Comparison of ENCODE assay signal across 10 cellular contexts in genomic region chr18:6058941-6059340, GRCh38.
DNase-seq lines count a peak whose midpoint lies in the region; FAIRE-seq and TF ChIP-seq lines count a peak whose summit lies in the region.
"Had no signal": no experiment of that assay in that cellular context is flagged by ENCODE, and none has a peak within 500 bp of the region (broad histone marks: within the 10 kb centered on the region; RNA-seq: fewer than 3 reads in every experiment).

No MANE protein-coding gene starts in this region.

- H3K27ac ChIP-seq in astrocyte (ENCODE audit: low read depth, low read length) (peak overlapping the region; percentile 91), PC-9 (no peak overlapping the region), ascending aorta (no peak overlapping the region)

- TF ChIP-seq CTCF in BJ (IDR thresholded peaks at IDR 0.05; ENCODE audit: insufficient read depth, low read depth, low read length) = no peak
- no peak for TF ChIP-seq CTCF in astrocyte (IDR thresholded peaks at IDR 0.05; ENCODE audit: insufficient read depth, low read depth, low read length)
- TF ChIP-seq CTCF in HFFc6 (IDR thresholded peaks at IDR 0.05) = no peak
- TF ChIP-seq CTCF in PC-9 (conservative IDR thresholded peaks at IDR 0.05) = no peak
- no peak for TF ChIP-seq CTCF in ascending aorta (IDR thresholded peaks at IDR 0.05)

- H3K9me3 Mint-ChIP-seq in astrocyte (ENCODE audit: unreplicated experiment) (no peaks in the 10 kb centered on the region), HFFc6 (peaks cover 7% of the 10 kb centered on the region)

- H3K36me3 ChIP-seq in BJ (ENCODE audit: control insufficient read depth, insufficient read depth, low read length) = no peaks in the 10 kb centered on the region
- H3K36me3 ChIP-seq in astrocyte (ENCODE audit: insufficient read depth, low read length) = no peaks in the 10 kb centered on the region
- no peaks in the 10 kb centered on the region for H3K36me3 ChIP-seq in PC-9 (ENCODE audit: low read depth)
- no peaks in the 10 kb centered on the region for H3K36me3 ChIP-seq in ascending aorta

- no peaks in the 10 kb centered on the region for H3K27me3 Mint-ChIP-seq in astrocyte (ENCODE audit: low read depth, unreplicated experiment)
- peaks cover 2% of the 10 kb centered on the region; the same call in 1 of the 2 replicates for H3K27me3 Mint-ChIP-seq in HFFc6 (ENCODE audit: insufficient read depth)

- peak overlapping the region; percentile 91 for H3K27ac Mint-ChIP-seq in astrocyte (ENCODE audit: unreplicated experiment)
- H3K27ac Mint-ChIP-seq in HFFc6 = no peak overlapping the region

- CTCF ChIA-PET in BJ (lab: Yijun Ruan, JAX) = no interaction called here
- CTCF ChIA-PET in PC-9 (lab: Charles Lee) = no interaction called here

- H3K27me3 ChIP-seq in BJ (ENCODE audit: control insufficient read depth, insufficient read depth, low read length) (no peaks in the 10 kb centered on the region), astrocyte (ENCODE audit: insufficient read depth, low read length) (no peaks in the 10 kb centered on the region), PC-9 (ENCODE audit: insufficient read depth, low read depth) (peaks cover under 1% of the 10 kb centered on the region; the same call in 1 of the 2 replicates), ascending aorta (no peaks in the 10 kb centered on the region)

- no TSS peak for BruUV-seq in PC-9 (replicated peaks; lab: Mats Ljungman, UMichigan)

- H3K79me2 ChIP-seq in astrocyte (ENCODE audit: insufficient read depth, low read length) (no peaks in the 10 kb centered on the region), PC-9 (ENCODE audit: low read depth) (no peaks in the 10 kb centered on the region)

- H3K9me2 ChIP-seq in PC-9 (ENCODE audit: insufficient read depth) = no peaks in the 10 kb centered on the region

- peak overlapping the region; percentile 54 for H3K9ac ChIP-seq in astrocyte (ENCODE audit: low read length)

- H3K9me3 ChIP-seq in astrocyte (ENCODE audit: insufficient read depth, low read depth, low read length) (no peaks in the 10 kb centered on the region), PC-9 (ENCODE audit: insufficient read depth, low read depth) (no peaks in the 10 kb centered on the region), ascending aorta (no peaks in the 10 kb centered on the region)

- H4K20me1 ChIP-seq in astrocyte (ENCODE audit: insufficient read depth, low read length) (no peaks in the 10 kb centered on the region), PC-9 (ENCODE audit: insufficient read depth) (no peaks in the 10 kb centered on the region)

- H3K36me3 Mint-ChIP-seq in astrocyte (ENCODE audit: low read depth, unreplicated experiment) (peaks cover 2% of the 10 kb centered on the region), HFFc6 (ENCODE audit: low read depth) (no peaks in the 10 kb centered on the region; the same call in 1 of the 2 replicates)

- H3K4me2 ChIP-seq in astrocyte (ENCODE audit: low read length) (peak overlapping the region; percentile 51), PC-9 (no peak overlapping the region)

- intact Hi-C loops in PC-9 (cut with micrococcal nuclease; ENCODE audit: unreplicated experiment) = no loop called here
- intact Hi-C loops in ascending aorta (cut with DNase I) = no loop called here

- H3K4me1 ChIP-seq in astrocyte (ENCODE audit: insufficient read depth, low read length) = peaks cover 48% of the 10 kb centered on the region
- 0 out of 2 replicates have a peak, but pooled peaks cover 7% of the 10 kb centered on the region for H3K4me1 ChIP-seq in PC-9 (replicated peaks; ENCODE audit: insufficient read depth)
- no peaks in the 10 kb centered on the region for H3K4me1 ChIP-seq in ascending aorta

- H3K4me3 ChIP-seq in BJ (ENCODE audit: low read depth, low read length) (no peak overlapping the region), astrocyte (ENCODE audit: insufficient read depth, low read depth, low read length) (no peak overlapping the region), PC-9 (no peak overlapping the region), ascending aorta (no peak overlapping the region)

- DNase-seq in BJ (ENCODE audit: low read depth) (peak; percentile 19), NCI-H128 (lab: John Stamatoyannopoulos, UW; ENCODE audit: unreplicated experiment) (peak; percentile 40), astrocyte (ENCODE audit: low read depth) (peak; percentile 89), kidney tubule cell (ENCODE audit: low spot score) (peak; percentile 58), HFFc6 (no peak), germinal center (ENCODE audit: low spot score) (no peak), PC-9 (no peak), ascending aorta (ENCODE audit: low spot score in 2 of 2) (no peak)
- DNase-seq: KG1, T1000 had no signal

- H3K4me3 Mint-ChIP-seq in astrocyte (ENCODE audit: unreplicated experiment) (no peak overlapping the region), HFFc6 (no peak overlapping the region)

- FAIRE-seq in astrocyte (lab: Jason Lieb, UNC) = peak; percentile 58

- H3K4me1 Mint-ChIP-seq in astrocyte (ENCODE audit: low read depth, unreplicated experiment) (peaks cover 43% of the 10 kb centered on the region), HFFc6 (ENCODE audit: low read depth) (peaks cover 33% of the 10 kb centered on the region; the same call in 1 of the 2 replicates)

- POLR2A ChIA-PET in BJ (lab: Charles Lee) (no interaction called here), PC-9 (lab: Charles Lee; ENCODE audit: unreplicated experiment) (no interaction called here)

- H2AFZ ChIP-seq in astrocyte (ENCODE audit: low read depth, low read length) (peak overlapping the region; percentile 15), PC-9 (no peak overlapping the region)

- H3F3A ChIP-seq in PC-9 (ENCODE audit: insufficient read depth, low read depth) = no peaks in the 10 kb centered on the region

Comparison
In these comparisons a context has a peak if more than half of its experiments do, and no peak if none do; other contexts are left out.
1. DNase-seq: peak in BJ (single experiment), NCI-H128 (single experiment), astrocyte (single experiment) and kidney tubule cell (single experiment); none in HFFc6 (single experiment), germinal center (single experiment), PC-9 (0 of 2) and ascending aorta (0 of 2).